10 cellular contexts compared by ENCODE assay signal in the genomic region with DNA sequence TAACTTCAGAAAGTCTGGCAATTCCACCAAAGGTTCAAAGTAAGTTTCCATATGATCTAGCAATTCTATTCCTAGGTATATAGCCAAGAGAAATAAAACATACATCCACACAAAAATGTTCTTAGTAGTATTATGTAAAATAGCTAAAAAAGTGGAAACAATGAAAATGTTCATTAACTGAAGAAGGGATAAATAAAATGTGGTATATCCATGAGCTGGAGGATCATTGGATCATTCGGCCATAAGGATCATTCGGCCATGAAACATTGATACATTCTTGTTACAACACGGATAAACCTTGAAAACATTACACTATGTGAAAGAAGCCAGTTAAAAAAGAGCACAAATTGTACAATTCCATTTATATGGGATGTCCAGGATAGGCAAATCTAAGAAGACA. TPM values are rescaled to one million over a fixed set of nuclear protein-coding genes. Genes with fewer than 3 reads are reported as not detected.
DNase-seq lines count a peak whose midpoint lies in the region; ATAC-seq and TF ChIP-seq lines count a peak whose summit lies in the region.
"Had no signal": no experiment of that assay in that cellular context is flagged by ENCODE, and none has a peak within 500 bp of the region (broad histone marks: within the 10 kb centered on the region; RNA-seq: fewer than 3 reads in every experiment).

No MANE protein-coding gene starts in this region.

- no peak overlapping the region for H2BK5ac ChIP-seq in trophoblast cell (ENCODE audit: low read depth, low read length, poor library complexity)

- H4K91ac ChIP-seq in trophoblast cell (ENCODE audit: low read depth, low read length) = no peak overlapping the region

- H3K9me3 ChIP-seq in DOHH2 (ENCODE audit: control insufficient read depth, insufficient read depth, low read length) (no peaks in the 10 kb centered on the region), OCI-LY1 (ENCODE audit: low read length) (peaks cover 4% of the 10 kb centered on the region; the same call in 1 of the 2 replicates), endocrine pancreas (ENCODE audit: control insufficient read depth, low read length) (no peaks in the 10 kb centered on the region), trophoblast cell (ENCODE audit: insufficient read depth, low read depth, low read length) (no peaks in the 10 kb centered on the region)

- H3K23ac ChIP-seq in trophoblast cell (ENCODE audit: low read length) = no peak overlapping the region

- no peak overlapping the region for H2AFZ ChIP-seq in OCI-LY1 (ENCODE audit: low read length)
- H2AFZ ChIP-seq in trophoblast cell (ENCODE audit: insufficient read depth, low read length, poor library complexity) = no peak overlapping the region
- H2AFZ ChIP-seq: parathyroid adenoma had no signal

- H3K27ac ChIP-seq in DOHH2 (ENCODE audit: low read depth, low read length) = no peak overlapping the region
- no peak overlapping the region for H3K27ac ChIP-seq in OCI-LY1 (ENCODE audit: low read depth, low read length, poor library complexity, severe bottlenecking)
- H3K27ac ChIP-seq in trophoblast cell (ENCODE audit: low read depth, low read length) = no peak overlapping the region
- H3K27ac ChIP-seq: parathyroid adenoma had no signal

- no peak overlapping the region for H3K14ac ChIP-seq in trophoblast cell (ENCODE audit: low read length)

- H3K27me3 ChIP-seq in DOHH2 (ENCODE audit: control insufficient read depth, low read length) (no peaks in the 10 kb centered on the region), OCI-LY1 (ENCODE audit: insufficient read depth, low read length) (no peaks in the 10 kb centered on the region), endocrine pancreas (ENCODE audit: control insufficient read depth, insufficient read depth, low read length) (no peaks in the 10 kb centered on the region), trophoblast cell (ENCODE audit: insufficient read depth, low read length) (no peaks in the 10 kb centered on the region)

- H3K79me2 ChIP-seq in DOHH2 (ENCODE audit: control insufficient read depth, low read length) = peaks cover 89% of the 10 kb centered on the region
- H3K79me2 ChIP-seq in OCI-LY1 (ENCODE audit: insufficient read depth, low read length) = peaks cover 66% of the 10 kb centered on the region
- H3K79me2 ChIP-seq in trophoblast cell (ENCODE audit: control insufficient read depth, insufficient read depth, low read length, poor library complexity) = peaks cover 9% of the 10 kb centered on the region

- H2BK12ac ChIP-seq in trophoblast cell (ENCODE audit: low read length) = no peak overlapping the region

- no peak overlapping the region; the same call in 1 of the 2 replicates for H3K9ac ChIP-seq in OCI-LY1 (ENCODE audit: low read length)
- no peak overlapping the region for H3K9ac ChIP-seq in endocrine pancreas (ENCODE audit: control insufficient read depth, insufficient read depth, low read length)
- H3K9ac ChIP-seq in trophoblast cell (ENCODE audit: low read length) = no peak overlapping the region
- H3K9ac ChIP-seq: parathyroid adenoma had no signal

- H2AK5ac ChIP-seq in trophoblast cell (ENCODE audit: low read length) = no peak overlapping the region

- peaks cover 41% of the 10 kb centered on the region for H3K4me1 ChIP-seq in DOHH2 (ENCODE audit: control insufficient read depth, low read length)
- H3K4me1 ChIP-seq in OCI-LY1 (ENCODE audit: insufficient read depth, low read length, severe bottlenecking) = peaks cover 58% of the 10 kb centered on the region
- peaks cover 55% of the 10 kb centered on the region for H3K4me1 ChIP-seq in endocrine pancreas (ENCODE audit: control insufficient read depth, insufficient read depth, low read length)
- no peaks in the 10 kb centered on the region for H3K4me1 ChIP-seq in trophoblast cell (ENCODE audit: control insufficient read depth in 1 of 2, insufficient read depth in 2 of 2, low read length in 2 of 2)

- no peak overlapping the region for H3K18ac ChIP-seq in trophoblast cell (ENCODE audit: low read length)

- H3K4ac ChIP-seq in trophoblast cell (ENCODE audit: low read depth, low read length) = peak overlapping the region; percentile 57

- TF ChIP-seq CTCF in DOHH2 (IDR thresholded peaks at IDR 0.05; ENCODE audit: low read depth, low read length, poor library complexity, severe bottlenecking) (no peak), OCI-LY1 (IDR thresholded peaks at IDR 0.05; ENCODE audit: low read length) (no peak)

- peaks cover 11% of the 10 kb centered on the region for H3K79me1 ChIP-seq in trophoblast cell (ENCODE audit: low read length)

- H2BK120ac ChIP-seq in trophoblast cell (ENCODE audit: insufficient read depth, low read length, poor library complexity) = no peak overlapping the region

- H3K4me2 ChIP-seq in DOHH2 (ENCODE audit: low read length) (peak overlapping the region; percentile 93), OCI-LY1 (ENCODE audit: low read length) (peak overlapping the region; percentile 97), trophoblast cell (ENCODE audit: low read length) (peak overlapping the region; percentile 30)

- no peaks in the 10 kb centered on the region for H3K9me2 ChIP-seq in DOHH2 (replicated peaks; ENCODE audit: control insufficient read depth, low read length)
- no peaks in the 10 kb centered on the region for H3K9me2 ChIP-seq in OCI-LY1 (ENCODE audit: low read depth, low read length)

- ATAC-seq in GM19351 (IDR thresholded peaks at IDR 0.05; ENCODE audit: unreplicated experiment) = no peak

- DNase-seq in trophoblast cell (no peak), DMS153 treated with DMSO at 0.1 percent for 48 hours (lab: John Stamatoyannopoulos, UW; ENCODE audit: unreplicated experiment) (no peak), 8988T (no peak)
- DNase-seq: hippocampal formation, NCI-H226 had no signal

- 0 out of 2 replicates have a peak, but pooled peaks cover 5% of the 10 kb centered on the region for H3F3A ChIP-seq in DOHH2 (ENCODE audit: control insufficient read depth, insufficient read depth)
- no peaks in the 10 kb centered on the region for H3F3A ChIP-seq in OCI-LY1 (ENCODE audit: insufficient read depth, low read length)

- WGBS in trophoblast cell (ENCODE audit: extremely low coverage, insufficient coverage, insufficient read length) = no CpG with 5 or more reads among the region's 3 CpGs

- no peak overlapping the region for H4K12ac ChIP-seq in trophoblast cell (ENCODE audit: low read depth, low read length)

- H4K20me1 ChIP-seq in DOHH2 (ENCODE audit: control insufficient read depth, insufficient read depth, low read depth, low read length) (peaks cover 22% of the 10 kb centered on the region), OCI-LY1 (ENCODE audit: insufficient read depth, low read length) (no peaks in the 10 kb centered on the region)

- H4K8ac ChIP-seq in trophoblast cell (ENCODE audit: low read depth, low read length) = no peak overlapping the region

- H3K36me3 ChIP-seq in DOHH2 (ENCODE audit: control insufficient read depth, low read length) (peaks cover 59% of the 10 kb centered on the region), OCI-LY1 (ENCODE audit: insufficient read depth, low read length) (peaks cover 26% of the 10 kb centered on the region), endocrine pancreas (ENCODE audit: control insufficient read depth, insufficient read depth, low read length) (no peaks in the 10 kb centered on the region), trophoblast cell (ENCODE audit: control insufficient read depth in 1 of 2, insufficient read depth in 2 of 2, low read length in 2 of 2) (no peaks in the 10 kb centered on the region)

- peak overlapping the region; percentile 94 for H3K4me3 ChIP-seq in DOHH2 (ENCODE audit: low read length)
- peak overlapping the region; percentile 70 for H3K4me3 ChIP-seq in OCI-LY1 (ENCODE audit: low read depth, low read length, poor library complexity, severe bottlenecking)
- peak overlapping the region; percentile 81 for H3K4me3 ChIP-seq in endocrine pancreas (ENCODE audit: control insufficient read depth, insufficient read depth, low read length)
- no peak overlapping the region for H3K4me3 ChIP-seq in trophoblast cell (ENCODE audit: low read depth, low read length)

RNA-seq across cellular contexts. Expression of a gene that starts 2.4 kb away (rescaled TPM):
- polyA plus RNA-seq in trophoblast cell (2013) = 21.2 and 23.1 TPM in 2 replicates

Comparison
In these comparisons a context has a peak if more than half of its experiments do, and no peak if none do; other contexts are left out.
1. H3K4me2 ChIP-seq: peak in every context shown above with its lines; median percentile 97 in OCI-LY1; 93 in DOHH2; 30 in trophoblast cell.